In the genomic region with DNA sequence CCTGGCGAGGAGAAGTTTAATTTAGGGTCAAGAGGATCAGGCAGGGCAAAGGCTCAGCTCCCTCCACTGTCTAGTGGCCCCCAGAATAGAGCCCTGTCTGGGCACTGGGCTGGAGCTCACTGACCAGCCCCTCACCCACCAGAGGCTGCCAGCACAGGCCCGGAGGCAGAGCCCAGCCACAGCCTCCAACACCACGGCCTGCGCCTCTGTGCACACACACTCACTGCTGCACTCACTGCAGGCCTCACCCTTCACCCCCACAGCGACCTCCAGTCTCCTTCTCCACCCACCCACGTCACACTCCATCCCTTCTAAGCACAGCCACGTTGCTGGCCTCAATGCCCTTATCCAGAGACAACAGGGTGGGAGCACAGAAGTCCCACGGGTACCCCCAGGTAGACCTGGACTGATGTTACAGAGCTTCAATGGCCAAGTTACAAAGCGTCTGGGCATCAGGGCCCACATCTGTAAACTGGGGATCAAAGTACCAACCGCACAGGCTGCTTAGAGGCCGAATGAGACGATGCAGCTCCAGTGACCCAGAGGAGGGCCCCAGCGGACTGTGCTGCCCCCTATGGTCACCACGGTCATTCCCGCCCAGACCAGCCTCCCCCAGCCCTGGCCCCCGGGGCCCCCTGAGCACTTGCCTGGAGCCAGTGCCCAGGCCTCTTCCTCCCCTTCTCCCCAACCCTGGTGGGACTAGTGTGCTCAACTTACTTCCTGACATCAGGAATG, we compare ENCODE assay signal across 1 cellular context.
TF ChIP-seq lines count a peak whose summit lies in the region.

No MANE protein-coding gene starts in this region.

TF ChIP-seq in HepG2, 621 proteins besides CTCF, POLR2A, EP300 and RAD21 (continued from another document and continues in another):
- TF ChIP-seq, protein P1, sequence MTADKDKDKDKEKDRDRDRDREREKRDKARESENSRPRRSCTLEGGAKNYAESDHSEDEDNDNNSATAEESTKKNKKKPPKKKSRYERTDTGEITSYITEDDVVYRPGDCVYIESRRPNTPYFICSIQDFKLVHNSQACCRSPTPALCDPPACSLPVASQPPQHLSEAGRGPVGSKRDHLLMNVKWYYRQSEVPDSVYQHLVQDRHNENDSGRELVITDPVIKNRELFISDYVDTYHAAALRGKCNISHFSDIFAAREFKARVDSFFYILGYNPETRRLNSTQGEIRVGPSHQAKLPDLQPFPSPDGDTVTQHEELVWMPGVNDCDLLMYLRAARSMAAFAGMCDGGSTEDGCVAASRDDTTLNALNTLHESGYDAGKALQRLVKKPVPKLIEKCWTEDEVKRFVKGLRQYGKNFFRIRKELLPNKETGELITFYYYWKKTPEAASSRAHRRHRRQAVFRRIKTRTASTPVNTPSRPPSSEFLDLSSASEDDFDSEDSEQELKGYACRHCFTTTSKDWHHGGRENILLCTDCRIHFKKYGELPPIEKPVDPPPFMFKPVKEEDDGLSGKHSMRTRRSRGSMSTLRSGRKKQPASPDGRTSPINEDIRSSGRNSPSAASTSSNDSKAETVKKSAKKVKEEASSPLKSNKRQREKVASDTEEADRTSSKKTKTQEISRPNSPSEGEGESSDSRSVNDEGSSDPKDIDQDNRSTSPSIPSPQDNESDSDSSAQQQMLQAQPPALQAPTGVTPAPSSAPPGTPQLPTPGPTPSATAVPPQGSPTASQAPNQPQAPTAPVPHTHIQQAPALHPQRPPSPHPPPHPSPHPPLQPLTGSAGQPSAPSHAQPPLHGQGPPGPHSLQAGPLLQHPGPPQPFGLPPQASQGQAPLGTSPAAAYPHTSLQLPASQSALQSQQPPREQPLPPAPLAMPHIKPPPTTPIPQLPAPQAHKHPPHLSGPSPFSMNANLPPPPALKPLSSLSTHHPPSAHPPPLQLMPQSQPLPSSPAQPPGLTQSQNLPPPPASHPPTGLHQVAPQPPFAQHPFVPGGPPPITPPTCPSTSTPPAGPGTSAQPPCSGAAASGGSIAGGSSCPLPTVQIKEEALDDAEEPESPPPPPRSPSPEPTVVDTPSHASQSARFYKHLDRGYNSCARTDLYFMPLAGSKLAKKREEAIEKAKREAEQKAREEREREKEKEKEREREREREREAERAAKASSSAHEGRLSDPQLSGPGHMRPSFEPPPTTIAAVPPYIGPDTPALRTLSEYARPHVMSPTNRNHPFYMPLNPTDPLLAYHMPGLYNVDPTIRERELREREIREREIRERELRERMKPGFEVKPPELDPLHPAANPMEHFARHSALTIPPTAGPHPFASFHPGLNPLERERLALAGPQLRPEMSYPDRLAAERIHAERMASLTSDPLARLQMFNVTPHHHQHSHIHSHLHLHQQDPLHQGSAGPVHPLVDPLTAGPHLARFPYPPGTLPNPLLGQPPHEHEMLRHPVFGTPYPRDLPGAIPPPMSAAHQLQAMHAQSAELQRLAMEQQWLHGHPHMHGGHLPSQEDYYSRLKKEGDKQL (CRISPR knock-in tag; IDR thresholded peaks at IDR 0.05; ENCODE audit: low read depth), result no peak
- TF ChIP-seq ZFX (CRISPR knock-in tag; IDR thresholded peaks at IDR 0.05; ENCODE audit: low read depth) (peak; percentile 46; the same call in 1 of the 2 replicates), XRCC5 (optimal IDR thresholded peaks at IDR 0.05; ENCODE audit: low read length) (peak; percentile 23), ZNF329 (CRISPR knock-in tag; IDR thresholded peaks at IDR 0.05; ENCODE audit: low read depth) (no peak), MAFK (conservative IDR thresholded peaks at IDR 0.05 in 1 of 2, IDR thresholded peaks at IDR 0.05 in 1 of 2; ENCODE audit: low read length in 2 of 2) (no peak), ZNF383 (CRISPR knock-in tag; IDR thresholded peaks at IDR 0.05; ENCODE audit: borderline replicate concordance) (no peak), TRIM22 (IDR thresholded peaks at IDR 0.05) (no peak), LCORL (IDR thresholded peaks at IDR 0.05) (no peak), LCORL (CRISPR knock-in tag; IDR thresholded peaks at IDR 0.05) (0 out of 2 replicates have a peak, but pooled peaks have one; percentile 47), MXD3 (CRISPR knock-in tag; IDR thresholded peaks at IDR 0.05) (no peak), DZIP1 (CRISPR knock-in tag; IDR thresholded peaks at IDR 0.05) (no peak), HOXA9 (CRISPR knock-in tag; IDR thresholded peaks at IDR 0.05; ENCODE audit: borderline replicate concordance) (no peak), ZNF557 (CRISPR knock-in tag; IDR thresholded peaks at IDR 0.05) (no peak), ZXDC (CRISPR knock-in tag; IDR thresholded peaks at IDR 0.05) (no peak), NFKB2 (CRISPR knock-in tag; IDR thresholded peaks at IDR 0.05; ENCODE audit: borderline replicate concordance) (peak; percentile 49; the same call in 1 of the 2 replicates), RNF2 (conservative IDR thresholded peaks at IDR 0.05; ENCODE audit: low read depth) (no peak), SIX1 (CRISPR knock-in tag; IDR thresholded peaks at IDR 0.05; ENCODE audit: borderline replicate concordance) (no peak), GTF2F1 (IDR thresholded peaks at IDR 0.05; ENCODE audit: low read length) (no peak), BRCA1 (CRISPR knock-in tag; IDR thresholded peaks at IDR 0.05) (no peak), KDM2A (CRISPR knock-in tag; IDR thresholded peaks at IDR 0.05; ENCODE audit: borderline replicate concordance, low read depth) (no peak), NFE2L1 (CRISPR knock-in tag; IDR thresholded peaks at IDR 0.05; ENCODE audit: borderline replicate concordance) (no peak), ZNF230 (CRISPR knock-in tag; IDR thresholded peaks at IDR 0.05) (no peak), NR3C1 (CRISPR knock-in tag; IDR thresholded peaks at IDR 0.05) (no peak), XBP1 (CRISPR knock-in tag; IDR thresholded peaks at IDR 0.05) (no peak), ZSCAN12 (CRISPR knock-in tag; IDR thresholded peaks at IDR 0.05) (no peak)
- TF ChIP-seq, protein P2, sequence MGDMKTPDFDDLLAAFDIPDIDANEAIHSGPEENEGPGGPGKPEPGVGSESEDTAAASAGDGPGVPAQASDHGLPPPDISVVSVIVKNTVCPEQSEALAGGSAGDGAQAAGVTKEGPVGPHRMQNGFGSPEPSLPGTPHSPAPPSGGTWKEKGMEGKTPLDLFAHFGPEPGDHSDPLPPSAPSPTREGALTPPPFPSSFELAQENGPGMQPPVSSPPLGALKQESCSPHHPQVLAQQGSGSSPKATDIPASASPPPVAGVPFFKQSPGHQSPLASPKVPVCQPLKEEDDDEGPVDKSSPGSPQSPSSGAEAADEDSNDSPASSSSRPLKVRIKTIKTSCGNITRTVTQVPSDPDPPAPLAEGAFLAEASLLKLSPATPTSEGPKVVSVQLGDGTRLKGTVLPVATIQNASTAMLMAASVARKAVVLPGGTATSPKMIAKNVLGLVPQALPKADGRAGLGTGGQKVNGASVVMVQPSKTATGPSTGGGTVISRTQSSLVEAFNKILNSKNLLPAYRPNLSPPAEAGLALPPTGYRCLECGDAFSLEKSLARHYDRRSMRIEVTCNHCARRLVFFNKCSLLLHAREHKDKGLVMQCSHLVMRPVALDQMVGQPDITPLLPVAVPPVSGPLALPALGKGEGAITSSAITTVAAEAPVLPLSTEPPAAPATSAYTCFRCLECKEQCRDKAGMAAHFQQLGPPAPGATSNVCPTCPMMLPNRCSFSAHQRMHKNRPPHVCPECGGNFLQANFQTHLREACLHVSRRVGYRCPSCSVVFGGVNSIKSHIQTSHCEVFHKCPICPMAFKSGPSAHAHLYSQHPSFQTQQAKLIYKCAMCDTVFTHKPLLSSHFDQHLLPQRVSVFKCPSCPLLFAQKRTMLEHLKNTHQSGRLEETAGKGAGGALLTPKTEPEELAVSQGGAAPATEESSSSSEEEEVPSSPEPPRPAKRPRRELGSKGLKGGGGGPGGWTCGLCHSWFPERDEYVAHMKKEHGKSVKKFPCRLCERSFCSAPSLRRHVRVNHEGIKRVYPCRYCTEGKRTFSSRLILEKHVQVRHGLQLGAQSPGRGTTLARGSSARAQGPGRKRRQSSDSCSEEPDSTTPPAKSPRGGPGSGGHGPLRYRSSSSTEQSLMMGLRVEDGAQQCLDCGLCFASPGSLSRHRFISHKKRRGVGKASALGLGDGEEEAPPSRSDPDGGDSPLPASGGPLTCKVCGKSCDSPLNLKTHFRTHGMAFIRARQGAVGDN (CRISPR knock-in tag; IDR thresholded peaks at IDR 0.05), result peak; percentile 63
- TF ChIP-seq, protein P3, sequence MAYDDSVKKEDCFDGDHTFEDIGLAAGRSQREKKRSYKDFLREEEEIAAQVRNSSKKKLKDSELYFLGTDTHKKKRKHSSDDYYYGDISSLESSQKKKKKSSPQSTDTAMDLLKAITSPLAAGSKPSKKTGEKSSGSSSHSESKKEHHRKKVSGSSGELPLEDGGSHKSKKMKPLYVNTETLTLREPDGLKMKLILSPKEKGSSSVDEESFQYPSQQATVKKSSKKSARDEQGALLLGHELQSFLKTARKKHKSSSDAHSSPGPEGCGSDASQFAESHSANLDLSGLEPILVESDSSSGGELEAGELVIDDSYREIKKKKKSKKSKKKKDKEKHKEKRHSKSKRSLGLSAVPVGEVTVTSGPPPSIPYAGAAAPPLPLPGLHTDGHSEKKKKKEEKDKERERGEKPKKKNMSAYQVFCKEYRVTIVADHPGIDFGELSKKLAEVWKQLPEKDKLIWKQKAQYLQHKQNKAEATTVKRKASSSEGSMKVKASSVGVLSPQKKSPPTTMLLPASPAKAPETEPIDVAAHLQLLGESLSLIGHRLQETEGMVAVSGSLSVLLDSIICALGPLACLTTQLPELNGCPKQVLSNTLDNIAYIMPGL (CRISPR knock-in tag; IDR thresholded peaks at IDR 0.05; ENCODE audit: borderline replicate concordance in 1 of 2, low read depth in 1 of 2), result no peak
- TF ChIP-seq, protein P4, sequence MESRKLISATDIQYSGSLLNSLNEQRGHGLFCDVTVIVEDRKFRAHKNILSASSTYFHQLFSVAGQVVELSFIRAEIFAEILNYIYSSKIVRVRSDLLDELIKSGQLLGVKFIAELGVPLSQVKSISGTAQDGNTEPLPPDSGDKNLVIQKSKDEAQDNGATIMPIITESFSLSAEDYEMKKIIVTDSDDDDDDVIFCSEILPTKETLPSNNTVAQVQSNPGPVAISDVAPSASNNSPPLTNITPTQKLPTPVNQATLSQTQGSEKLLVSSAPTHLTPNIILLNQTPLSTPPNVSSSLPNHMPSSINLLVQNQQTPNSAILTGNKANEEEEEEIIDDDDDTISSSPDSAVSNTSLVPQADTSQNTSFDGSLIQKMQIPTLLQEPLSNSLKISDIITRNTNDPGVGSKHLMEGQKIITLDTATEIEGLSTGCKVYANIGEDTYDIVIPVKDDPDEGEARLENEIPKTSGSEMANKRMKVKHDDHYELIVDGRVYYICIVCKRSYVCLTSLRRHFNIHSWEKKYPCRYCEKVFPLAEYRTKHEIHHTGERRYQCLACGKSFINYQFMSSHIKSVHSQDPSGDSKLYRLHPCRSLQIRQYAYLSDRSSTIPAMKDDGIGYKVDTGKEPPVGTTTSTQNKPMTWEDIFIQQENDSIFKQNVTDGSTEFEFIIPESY (CRISPR knock-in tag; IDR thresholded peaks at IDR 0.05), result peak; percentile 98
- TF ChIP-seq, protein P5, sequence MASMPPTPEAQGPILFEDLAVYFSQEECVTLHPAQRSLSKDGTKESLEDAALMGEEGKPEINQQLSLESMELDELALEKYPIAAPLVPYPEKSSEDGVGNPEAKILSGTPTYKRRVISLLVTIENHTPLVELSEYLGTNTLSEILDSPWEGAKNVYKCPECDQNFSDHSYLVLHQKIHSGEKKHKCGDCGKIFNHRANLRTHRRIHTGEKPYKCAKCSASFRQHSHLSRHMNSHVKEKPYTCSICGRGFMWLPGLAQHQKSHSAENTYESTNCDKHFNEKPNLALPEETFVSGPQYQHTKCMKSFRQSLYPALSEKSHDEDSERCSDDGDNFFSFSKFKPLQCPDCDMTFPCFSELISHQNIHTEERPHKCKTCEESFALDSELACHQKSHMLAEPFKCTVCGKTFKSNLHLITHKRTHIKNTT (CRISPR knock-in tag; IDR thresholded peaks at IDR 0.05), result no peak
